In genomic region chr4:182806259-182807252, GRCh38 we compare ENCODE assay signal across 8 cellular contexts.
A peak's percentile ranks its signal among the peaks of the same experiment; 100 is the strongest.
DNase-seq lines count a peak whose midpoint lies in the region; ATAC-seq, FAIRE-seq and TF ChIP-seq lines count a peak whose summit lies in the region.

No MANE protein-coding gene starts in this region.

- H3K9ac ChIP-seq in H1 (replicated peaks in 1 of 4; ENCODE audit: extremely low read depth in 1 of 4, low read depth in 3 of 4, low read length in 3 of 4), result peak overlapping the region in 1 of 4 experiments; percentile 20; a peak in 1 of 7 replicates
- peak overlapping the region; percentile 56 for H3K9ac ChIP-seq in mesendoderm (ENCODE audit: low read length)

- H2BK20ac ChIP-seq in H1 (ENCODE audit: low read length), result no peak overlapping the region

- POLR2A ChIA-PET in activated CD8-positive, alpha-beta T cell treated with anti-CD3 and anti-CD28 coated beads, Interleukin-2, amount 10 ng/mL, durations not matched to agents 7 days and 5 days (lab: Charles Lee), result no interaction called here
- POLR2A ChIA-PET in H1 (lab: Charles Lee; ENCODE audit: partially characterized antibody), result no interaction called here

- DNase-seq in AG08395 (ENCODE audit: low spot score) (peak; percentile 81), NCI-H526 treated with DMSO at 0.1 percent for 48 hours (lab: John Stamatoyannopoulos, UW) (peak; percentile 54), H1 (ENCODE audit: low read depth in 1 of 2, low spot score in 2 of 2) (peak; percentile 43 to 98), mesendoderm (peak; percentile 87)
- DNase-seq in activated CD8-positive, alpha-beta T cell treated with anti-CD3 and anti-CD28 coated beads, Interleukin-2, amount 10 ng/mL, durations not matched to agents 7 days and 5 days, result peak; percentile 62
- peak; percentile 22 for DNase-seq in stimulated activated CD8-positive, alpha-beta memory T cell treated with anti-CD3 and anti-CD28 coated beads, Interleukin-12 subunit alpha, Interleukin-12 subunit beta, amount 100 ng/mL, for 24 hours (ENCODE audit: extremely low read depth)

- CTCF ChIA-PET in activated CD8-positive, alpha-beta T cell treated with anti-CD3 and anti-CD28 coated beads, Interleukin-2, amount 10 ng/mL, durations not matched to agents 7 days and 5 days (lab: Charles Lee), result no interaction called here
- CTCF ChIA-PET in H1 (lab: Charles Lee; ENCODE audit: partially characterized antibody), result interaction anchor here (0.6 to 1.4 kb wide), 12 partner anchors 17 to 1286 kb away, joined by 3 to 5 read pairs (median 3); no protein-coding TSS in a partner anchor

- TF ChIP-seq RAD21 in H1 (IDR thresholded peaks at IDR 0.05 in 1 of 2, conservative IDR thresholded peaks at IDR 0.05 in 1 of 2; ENCODE audit: low read depth in 2 of 2, low read length in 2 of 2), result peak; percentile 91 to 93

- no peaks in the 10 kb centered on the region for H3K9me3 Mint-ChIP-seq in activated CD8-positive, alpha-beta T cell treated with anti-CD3 and anti-CD28 coated beads, Interleukin-2, amount 10 ng/mL, durations not matched to agents 7 days and 5 days (ENCODE audit: insufficient read depth)

- peaks cover 6% of the 10 kb centered on the region for H3K27me3 Mint-ChIP-seq in activated CD8-positive, alpha-beta T cell treated with anti-CD3 and anti-CD28 coated beads, Interleukin-2, amount 10 ng/mL, durations not matched to agents 7 days and 5 days (ENCODE audit: low read depth)

- H3K23ac ChIP-seq in H1 (ENCODE audit: insufficient read length) (no peak overlapping the region), mesendoderm (ENCODE audit: low read length) (no peak overlapping the region)

- peaks cover 0 to 9% (median 5%) of the 10 kb centered on the region in 4 experiments; a peak in 6 of 7 replicates for H3K27me3 ChIP-seq in H1 (replicated peaks in 1 of 4; ENCODE audit: control insufficient read depth in 3 of 4, extremely low read depth in 1 of 4, insufficient read depth in 3 of 4, low read length in 3 of 4)
- H3K27me3 ChIP-seq in mesendoderm (ENCODE audit: insufficient read depth, low read length, poor library complexity), result no peaks in the 10 kb centered on the region

- peak in 2 of 3 experiments; percentile 82 to 95; a peak in 3 of 4 replicates for TF ChIP-seq CTCF in H1 (IDR thresholded peaks at IDR 0.05; ENCODE audit: control extremely low read depth in 1 of 3, insufficient read depth in 1 of 3, low read depth in 1 of 3, low read length in 3 of 3)

- no peaks in the 10 kb centered on the region for H3K36me3 Mint-ChIP-seq in activated CD8-positive, alpha-beta T cell treated with anti-CD3 and anti-CD28 coated beads, Interleukin-2, amount 10 ng/mL, durations not matched to agents 7 days and 5 days (ENCODE audit: low read depth)

- H3K18ac ChIP-seq in H1 (ENCODE audit: extremely low read depth, low read length) (peak overlapping the region; percentile 62; the same call in 1 of the 2 replicates), mesendoderm (ENCODE audit: low read length) (no peak overlapping the region)

- H3K4me2 ChIP-seq in H1 (ENCODE audit: insufficient read depth in 1 of 2, low read depth in 2 of 2, low read length in 2 of 2) (peak overlapping the region; percentile 54 to 97), mesendoderm (ENCODE audit: low read length) (peak overlapping the region; percentile 67)

- H3K4me1 ChIP-seq in H1 (replicated peaks in 1 of 4; ENCODE audit: control insufficient read depth in 3 of 4, insufficient read depth in 4 of 4, low read length in 3 of 4), result peaks cover 0 to 10% (median 1%) of the 10 kb centered on the region in 4 experiments; a peak in 5 of 7 replicates
- H3K4me1 ChIP-seq in mesendoderm (ENCODE audit: control insufficient read depth, low read depth, low read length), result peaks cover 2% of the 10 kb centered on the region

- H3K4me3 Mint-ChIP-seq in activated CD8-positive, alpha-beta T cell treated with anti-CD3 and anti-CD28 coated beads, Interleukin-2, amount 10 ng/mL, durations not matched to agents 7 days and 5 days, result peak overlapping the region; percentile 53

- no peak overlapping the region for H2BK5ac ChIP-seq in H1 (ENCODE audit: low read depth, low read length)
- H2BK5ac ChIP-seq in mesendoderm (ENCODE audit: low read length), result no peak overlapping the region

- H2AFZ ChIP-seq in H1 (ENCODE audit: low read length), result peak overlapping the region; percentile 89; the same call in 1 of the 2 replicates

- peaks cover 18% of the 10 kb centered on the region for H3K4me1 Mint-ChIP-seq in activated CD8-positive, alpha-beta T cell treated with anti-CD3 and anti-CD28 coated beads, Interleukin-2, amount 10 ng/mL, durations not matched to agents 7 days and 5 days (ENCODE audit: low read depth)

- peaks cover 18% of the 10 kb centered on the region for H3K23me2 ChIP-seq in H1 (ENCODE audit: low read depth, low read length)

- H3K79me1 ChIP-seq in H1 (ENCODE audit: low read depth, low read length) (peaks cover 2% of the 10 kb centered on the region; the same call in 1 of the 2 replicates), mesendoderm (ENCODE audit: low read length) (no peaks in the 10 kb centered on the region)

- TF ChIP-seq POLR2A in H1 (IDR thresholded peaks at IDR 0.05; ENCODE audit: control extremely low read depth in 1 of 2, low read depth in 2 of 2, low read length in 2 of 2), result no peak

- H3K36me3 ChIP-seq in H1 (ENCODE audit: control insufficient read depth in 2 of 4, insufficient read depth in 4 of 4, low read length in 3 of 4) (no peaks in the 10 kb centered on the region; a peak in 2 of 8 replicates), mesendoderm (ENCODE audit: control insufficient read depth, insufficient read depth, low read length) (no peaks in the 10 kb centered on the region)

- H2BK120ac ChIP-seq in H1 (replicated peaks; ENCODE audit: low read depth, low read length), result no peak overlapping the region
- no peak overlapping the region for H2BK120ac ChIP-seq in mesendoderm (ENCODE audit: low read depth, low read length)

- peak; percentile 64 for ATAC-seq in GM18517 (IDR thresholded peaks at IDR 0.05; ENCODE audit: unreplicated experiment)
- peak; percentile 79 for ATAC-seq in HG03039 (IDR thresholded peaks at IDR 0.05; ENCODE audit: unreplicated experiment)
- ATAC-seq in activated CD8-positive, alpha-beta T cell treated with anti-CD3 and anti-CD28 coated beads, Interleukin-2, amount 10 ng/mL, durations not matched to agents 7 days and 5 days, result peak; percentile 54

- H2BK12ac ChIP-seq in H1 (ENCODE audit: low read depth, low read length), result no peak overlapping the region

- H4K5ac ChIP-seq in H1 (ENCODE audit: insufficient read length, low read depth, low read length) (no peak overlapping the region), mesendoderm (ENCODE audit: low read length) (no peak overlapping the region)

- H4K20me1 ChIP-seq in H1 (replicated peaks in 1 of 2; ENCODE audit: control insufficient read depth in 1 of 2, insufficient read depth in 2 of 2, low read length in 2 of 2), result peaks cover 0 to 12% of the 10 kb centered on the region in 2 experiments

- H3K79me2 ChIP-seq in H1 (ENCODE audit: control insufficient read depth in 1 of 2, insufficient read depth in 2 of 2, low read length in 2 of 2), result no peaks in the 10 kb centered on the region
- no peaks in the 10 kb centered on the region for H3K79me2 ChIP-seq in mesendoderm (ENCODE audit: control insufficient read depth, insufficient read depth, low read length)

- no peak overlapping the region for H4K91ac ChIP-seq in H1 (replicated peaks; ENCODE audit: insufficient read length, low read length)

- H3K4me3 ChIP-seq in H1 (ENCODE audit: extremely low read depth in 1 of 4, insufficient read depth in 2 of 4, low read depth in 3 of 4, low read length in 4 of 4), result peak overlapping the region; percentile 25 to 73 (median 63); a peak in 7 of 8 replicates
- peak overlapping the region; percentile 34 for H3K4me3 ChIP-seq in mesendoderm (ENCODE audit: low read length)

- no peak overlapping the region for H3K4ac ChIP-seq in H1 (replicated peaks; ENCODE audit: insufficient read length, low read depth, low read length)
- H3K4ac ChIP-seq in mesendoderm (ENCODE audit: low read depth, low read length), result no peak overlapping the region

- H3K14ac ChIP-seq in H1 (ENCODE audit: insufficient read length), result no peak overlapping the region

- FAIRE-seq in H1 (lab: Jason Lieb, UNC), result no peak

- no peak for TF ChIP-seq EP300 in H1 (IDR thresholded peaks at IDR 0.05; ENCODE audit: borderline replicate concordance in 1 of 2, low read depth in 2 of 2, low read length in 2 of 2)

- H4K8ac ChIP-seq in H1 (ENCODE audit: extremely low read depth, insufficient read depth, low read length) (no peak overlapping the region), mesendoderm (ENCODE audit: low read depth, low read length) (no peak overlapping the region)

- H3K27ac Mint-ChIP-seq in activated CD8-positive, alpha-beta T cell treated with anti-CD3 and anti-CD28 coated beads, Interleukin-2, amount 10 ng/mL, durations not matched to agents 7 days and 5 days, result no peak overlapping the region

- H3K9me3 ChIP-seq in H1 (ENCODE audit: insufficient read depth in 2 of 2, low read depth in 1 of 2, low read length in 1 of 2), result peaks cover 4 to 8% of the 10 kb centered on the region in 2 experiments; a peak in 2 of 4 replicates

- no peak overlapping the region for H2BK15ac ChIP-seq in H1 (ENCODE audit: low read length)
- H2BK15ac ChIP-seq in mesendoderm (replicated peaks; ENCODE audit: low read depth), result no peak overlapping the region

- 5% methylated on average over 66 of the region's 68 CpGs; no CpG with 5 or more reads in 1 of the 2 experiments for WGBS in H1 (ENCODE audit: extremely low coverage in 1 of 2, insufficient coverage in 1 of 2, insufficient read length in 1 of 2, insufficient replicate concordance in 2 of 2, low coverage in 1 of 2, low lambda C conversion rate in 2 of 2, missing lambda C conversion rate in 1 of 2), 2 experiments
- WGBS in mesendoderm (ENCODE audit: extremely low coverage, insufficient coverage, low lambda C conversion rate), result no CpG with 5 or more reads among the region's 68 CpGs

- H2AK5ac ChIP-seq in H1 (ENCODE audit: low read depth, low read length) (no peak overlapping the region), mesendoderm (ENCODE audit: low read length) (no peak overlapping the region)

- H3K27ac ChIP-seq in H1 (ENCODE audit: low read depth, low read length), result no peak overlapping the region
- no peak overlapping the region for H3K27ac ChIP-seq in mesendoderm (ENCODE audit: low read depth, low read length)

- H3K56ac ChIP-seq in H1 (replicated peaks; ENCODE audit: insufficient read length, low read depth, low read length) (no peak overlapping the region), mesendoderm (ENCODE audit: low read length) (peak overlapping the region; percentile 67)

TF ChIP-seq in H1, 55 proteins besides CTCF, POLR2A, EP300 and RAD21 (continues in another document):
- TF ChIP-seq KDM4A (IDR thresholded peaks at IDR 0.05; ENCODE audit: low read depth, low read length, severe bottlenecking) (peak; percentile 56), YY1 (IDR thresholded peaks at IDR 0.05; ENCODE audit: low read depth, low read length) (0 out of 2 replicates have a peak, but pooled peaks have one; percentile 28), RXRA (IDR thresholded peaks at IDR 0.05; ENCODE audit: insufficient read depth, low read depth, low read length) (0 out of 2 replicates have a peak, but pooled peaks have one; percentile 17), TCF12 (IDR thresholded peaks at IDR 0.05; ENCODE audit: low read depth, low read length) (no peak), JUND (IDR thresholded peaks at IDR 0.05; ENCODE audit: low read length) (peak; percentile 22; the same call in 1 of the 2 replicates)

Comparison
In these comparisons a context has a peak if more than half of its experiments do, and no peak if none do; other contexts are left out.
1. DNase-seq: peak in every context shown above with its lines; median percentile 87 in mesendoderm; 81 in AG08395; 70 in H1; 62 in activated CD8-positive, alpha-beta T cell treated with anti-CD3 and anti-CD28 coated beads, Interleukin-2, amount 10 ng/mL, durations not matched to agents 7 days and 5 days; 54 in NCI-H526 treated with DMSO at 0.1 percent for 48 hours; 22 in stimulated activated CD8-positive, alpha-beta memory T cell treated with anti-CD3 and anti-CD28 coated beads, Interleukin-12 subunit alpha, Interleukin-12 subunit beta, amount 100 ng/mL, for 24 hours.